ENCODE assay signal across 24 cellular contexts in the genomic region with DNA sequence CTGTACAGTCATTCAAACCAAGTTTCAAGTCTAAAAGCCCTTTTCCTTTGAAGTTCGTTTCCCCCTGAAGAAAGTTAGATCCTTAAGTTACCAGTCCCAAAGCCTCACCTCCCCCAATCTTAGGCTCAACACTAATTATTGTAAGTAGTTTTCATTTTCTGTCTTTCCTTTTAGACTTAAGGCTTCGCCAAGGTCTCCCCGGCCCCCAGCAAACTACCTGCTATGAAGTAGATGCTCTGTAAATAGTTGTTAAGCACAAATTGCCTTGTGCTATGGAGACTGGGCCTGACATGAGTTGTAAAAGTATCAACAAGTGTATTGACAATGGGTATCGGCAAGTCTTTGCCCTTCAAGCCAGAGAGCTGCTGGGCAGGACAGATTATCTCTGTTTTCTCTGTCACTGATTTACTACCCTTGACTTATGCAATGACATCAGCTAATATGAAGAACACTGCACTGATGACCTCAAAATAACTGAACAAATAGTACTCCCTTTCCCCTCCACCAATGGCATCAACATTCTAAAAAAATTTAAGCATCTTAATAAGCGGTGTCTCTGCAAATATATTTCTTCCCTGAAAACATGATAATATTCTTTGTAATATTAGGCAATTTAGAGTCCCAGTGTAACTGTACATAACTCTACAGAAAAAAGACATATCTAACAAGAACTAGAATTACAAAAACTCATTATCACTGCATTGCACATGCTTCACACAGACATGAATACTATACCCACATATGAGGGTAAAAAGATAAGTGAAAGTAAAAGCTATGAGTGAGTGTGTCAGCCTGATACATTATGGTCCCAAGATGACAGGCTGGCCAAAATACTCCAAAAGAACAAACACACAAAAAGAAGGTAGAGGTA. TPM values are rescaled to one million over a fixed set of nuclear protein-coding genes. Genes with fewer than 3 reads are reported as not detected.
DNase-seq lines count a peak whose midpoint lies in the region; ATAC-seq, FAIRE-seq and TF ChIP-seq lines count a peak whose summit lies in the region.
"Had no signal": no experiment of that assay in that cellular context is flagged by ENCODE, and none has a peak within 500 bp of the region (broad histone marks: within the 10 kb centered on the region; RNA-seq: fewer than 3 reads in every experiment).

No MANE protein-coding gene starts in this region.

- H3K9me3 ChIP-seq in GM12878 (replicated peaks; ENCODE audit: control insufficient read depth, insufficient read depth, low read length) (no peaks in the 10 kb centered on the region), ascending aorta (no peaks in the 10 kb centered on the region)
- H3K9me3 ChIP-seq: prostate gland, tibial nerve had no signal

- intact Hi-C loops in GM12878 (cut with micrococcal nuclease; ENCODE audit: unreplicated experiment) (loop anchor here (1.0 to 5.0 kb wide), 3 partner anchors 58 to 792 kb away; no protein-coding TSS in a partner anchor), ascending aorta (cut with DNase I) (no loop called here)

- RAD21 ChIA-PET in GM12878 (lab: Charles Lee; ENCODE audit: unreplicated experiment) = interaction anchor here (1.0 to 3.4 kb wide), 6 partner anchors 10 to 206 kb away, joined by 3 to 88 read pairs (median 8); partner anchors contain the start of genes FGG and PLRG1

- peak overlapping the region; percentile 62 for H3K27ac Mint-ChIP-seq in mesothelial cell of epicardium
- H3K27ac Mint-ChIP-seq in T-cell = no peak overlapping the region
- H3K27ac Mint-ChIP-seq: activated CD4-positive, alpha-beta memory T cell treated with anti-CD3 and anti-CD28 coated beads for 36 hours; stimulated activated naive CD8-positive, alpha-beta T cell treated with anti-CD3 and anti-CD28 coated beads, Interleukin-15, Interleukin-2, amounts not matched to agents 100 ng/mL and 50 ng/mL, for 24 hours had no signal

- H3K79me2 ChIP-seq in GM12878 (ENCODE audit: control insufficient read depth, insufficient read depth, low read length) = no peaks in the 10 kb centered on the region

- DNase-seq in GM12878 (ENCODE audit: low read depth, low spot score) = no peak
- no peak for DNase-seq in mesothelial cell of epicardium (ENCODE audit: low spot score in 2 of 2, unreplicated experiment in 2 of 2)
- no peak for DNase-seq in ascending aorta (ENCODE audit: low spot score in 2 of 2)
- no peak for DNase-seq in NCI-H1694 (lab: John Stamatoyannopoulos, UW)
- no peak for DNase-seq in T-cell
- DNase-seq: activated CD4-positive, alpha-beta memory T cell treated with anti-CD3 and anti-CD28 coated beads for 36 hours; activated naive CD4-positive, alpha-beta T cell treated with Interleukin-2 at 50 U/mL for 16 hours; effector memory CD4-positive, alpha-beta T cell; stimulated activated CD4-positive, alpha-beta T cell treated with anti-CD3 and anti-CD28 coated beads, Interleukin-2, amount 100 ng/mL, for 48 hours had no signal

- BruUV-seq in GM12878 (replicated peaks; lab: Mats Ljungman, UMichigan) = no TSS peak

- H3K27me3 ChIP-seq in GM12878 (replicated peaks in 1 of 2; ENCODE audit: control insufficient read depth in 2 of 2, insufficient read depth in 2 of 2, low read length in 1 of 2) (no peaks in the 10 kb centered on the region), ascending aorta (no peaks in the 10 kb centered on the region)
- H3K27me3 ChIP-seq: tibial nerve had no signal

- no peak overlapping the region for H2AFZ ChIP-seq in GM12878 (ENCODE audit: control insufficient read depth, low read depth, low read length)

- H3K9ac ChIP-seq in GM12878 (ENCODE audit: control insufficient read depth, insufficient read depth, low read length) = no peak overlapping the region

- H3K4me2 ChIP-seq in GM12878 (ENCODE audit: control insufficient read depth, insufficient read depth) = no peak overlapping the region

- ATAC-seq in GM18511 (IDR thresholded peaks at IDR 0.05; ENCODE audit: unreplicated experiment) = peak; percentile 6
- ATAC-seq in HG03432 (IDR thresholded peaks at IDR 0.05; ENCODE audit: unreplicated experiment) = peak; percentile 45
- peak; percentile 75 for ATAC-seq in GM12878
- ATAC-seq in GM19395 (IDR thresholded peaks at IDR 0.05; ENCODE audit: unreplicated experiment) = no peak
- no peak for ATAC-seq in T-cell (replicated peaks in 1 of 4)

- no peak for TF ChIP-seq POLR2A in GM12878 (IDR thresholded peaks at IDR 0.05; ENCODE audit: low read depth, low read length)

- in situ Hi-C loops in GM12878 (cut with MboI) = no loop called here

- POLR2A ChIA-PET in GM12878 (lab: Charles Lee) (interaction anchor here (0.9 to 1.4 kb wide), 2 partner anchors 9 to 10 kb away, joined by 4 to 5 read pairs; no protein-coding TSS in a partner anchor), T-cell (lab: Charles Lee) (no interaction called here)

- H3K4me1 ChIP-seq in GM12878 (ENCODE audit: control insufficient read depth, insufficient read depth, low read length) = no peaks in the 10 kb centered on the region
- H3K4me1 ChIP-seq in ascending aorta = no peaks in the 10 kb centered on the region
- H3K4me1 ChIP-seq: prostate gland, tibial nerve had no signal

- WGBS in GM12878 (ENCODE audit: insufficient coverage, insufficient replicate concordance, low lambda C conversion rate, missing lambda C conversion rate) = 59% methylated on average over 5 of the region's 5 CpGs

- H4K20me1 ChIP-seq in GM12878 (ENCODE audit: control insufficient read depth, insufficient read depth) = no peaks in the 10 kb centered on the region

- H3K9me3 Mint-ChIP-seq in mesothelial cell of epicardium (no peaks in the 10 kb centered on the region), T-cell (no peaks in the 10 kb centered on the region)
- H3K9me3 Mint-ChIP-seq: activated CD4-positive, alpha-beta memory T cell treated with anti-CD3 and anti-CD28 coated beads for 36 hours; neural crest cell; stimulated activated naive CD8-positive, alpha-beta T cell treated with anti-CD3 and anti-CD28 coated beads, Interleukin-15, Interleukin-2, amounts not matched to agents 100 ng/mL and 50 ng/mL, for 24 hours had no signal

- no peaks in the 10 kb centered on the region for H3K36me3 ChIP-seq in GM12878 (ENCODE audit: control insufficient read depth in 2 of 2, insufficient read depth in 2 of 2, low read length in 1 of 2)
- no peaks in the 10 kb centered on the region for H3K36me3 ChIP-seq in ascending aorta
- H3K36me3 ChIP-seq: prostate gland, tibial nerve, WERI-Rb-1 had no signal

- H3K4me3 Mint-ChIP-seq in mesothelial cell of epicardium (no peak overlapping the region), T-cell (no peak overlapping the region)
- H3K4me3 Mint-ChIP-seq: activated CD4-positive, alpha-beta memory T cell treated with anti-CD3 and anti-CD28 coated beads for 36 hours; neural crest cell; stimulated activated naive CD8-positive, alpha-beta T cell treated with anti-CD3 and anti-CD28 coated beads, Interleukin-15, Interleukin-2, amounts not matched to agents 100 ng/mL and 50 ng/mL, for 24 hours had no signal

- SMC1A ChIA-PET in GM12878 (lab: Charles Lee; ENCODE audit: uncharacterized antibody, unreplicated experiment) = interaction anchor here (0.7 to 6.1 kb wide), 6 partner anchors 9 to 391 kb away, joined by 3 to 112 read pairs (median 6); partner anchors contain the start of genes FGG and PLRG1

- no peak for TF ChIP-seq EP300 in GM12878 (IDR thresholded peaks at IDR 0.05; ENCODE audit: borderline replicate concordance in 1 of 2, control insufficient read depth in 1 of 2, low read depth in 2 of 2, low read length in 2 of 2)

- TF ChIP-seq RAD21 in GM12878 (IDR thresholded peaks at IDR 0.05; ENCODE audit: insufficient read depth, low read depth, low read length) = no peak

- H3K27me3 Mint-ChIP-seq in mesothelial cell of epicardium (ENCODE audit: low read depth) (no peaks in the 10 kb centered on the region), T-cell (peaks cover 2 to 17% of the 10 kb centered on the region in 2 donors)

- no peak overlapping the region for H3K27ac ChIP-seq in GM12878 (ENCODE audit: control insufficient read depth, insufficient read depth)
- H3K27ac ChIP-seq in ascending aorta = no peak overlapping the region
- H3K27ac ChIP-seq: prostate gland, SK-N-MC, skin epidermis, tibial nerve, WERI-Rb-1 had no signal

- H3K4me1 Mint-ChIP-seq in mesothelial cell of epicardium = peaks cover 30% of the 10 kb centered on the region
- H3K4me1 Mint-ChIP-seq in T-cell = no peaks in the 10 kb centered on the region
- H3K4me1 Mint-ChIP-seq: neural crest cell had no signal

- no peak for FAIRE-seq in GM12878 (lab: Jason Lieb, UNC)
- FAIRE-seq: frontal cortex had no signal

- CTCF ChIA-PET in GM12878 (lab: Yijun Ruan, JAX) = interaction anchor here (0.7 to 18.3 kb wide), 12 partner anchors 8 to 232 kb away, joined by 3 to 796 read pairs (median 6); partner anchors contain the start of genes FGA, FGG and PLRG1
- CTCF ChIA-PET in T-cell (lab: Charles Lee) = interaction anchor here in 1 of 2 donors (0.6 to 1.1 kb wide), 2 partner anchors 14 to 23 kb away, joined by 3 read pairs; no protein-coding TSS in a partner anchor

- TF ChIP-seq CTCF in GM12878 (IDR thresholded peaks at IDR 0.05 in 2 of 3, conservative IDR thresholded peaks at IDR 0.05 in 1 of 3; ENCODE audit: control insufficient read depth in 2 of 3, extremely low read depth in 1 of 3, insufficient read depth in 1 of 3, low read depth in 3 of 3, low read length in 3 of 3) = no peak
- TF ChIP-seq CTCF in mesothelial cell of epicardium (IDR thresholded peaks at IDR 0.05; ENCODE audit: unreplicated experiment) = no peak
- no peak for TF ChIP-seq CTCF in ascending aorta (IDR thresholded peaks at IDR 0.05)

- H3K4me3 ChIP-seq in GM12878 (no peak overlapping the region), ascending aorta (no peak overlapping the region)
- H3K4me3 ChIP-seq: prostate gland, SK-N-MC, skin epidermis, tibial nerve had no signal

- no peaks in the 10 kb centered on the region for H3K36me3 Mint-ChIP-seq in mesothelial cell of epicardium
- no peaks in the 10 kb centered on the region for H3K36me3 Mint-ChIP-seq in T-cell
- H3K36me3 Mint-ChIP-seq: activated CD4-positive, alpha-beta memory T cell treated with anti-CD3 and anti-CD28 coated beads for 36 hours had no signal

RNA-seq across cellular contexts. Expression of gene FGB, which starts 2.6 kb away (rescaled TPM):
- total RNA-seq in GM12878 (2013; cell fraction: nucleolus; rRNA removed) = not detected in 2 replicates
- total RNA-seq in GM12878 (2014; rRNA removed) (not detected in 2 replicates), GM12878 (2014; rRNA removed; fragmentation: Illumina TruSeq; extraction: Trizol) (not detected in 2 replicates), GM12878 (2021) (2.0 and 2.7 TPM in 2 replicates), mesothelial cell of epicardium (0.31 to 0.93 TPM (median 0.64 TPM) in 3 replicates), ascending aorta (37.0 TPM), T-cell (1 to 10 TPM in 3 of 5 donors, not detected in 2; 2.5 to 4.2 (median 3.0) TPM)
- not detected for polyA plus RNA-seq in GM12878 (2011; ENCODE audit: low read depth)
- polyA plus RNA-seq in GM12878 (2011; rRNA removed) (not detected in 2 replicates), GM12878 (2014; fragmentation: Illumina TruSeq; extraction: Trizol) (0.04 TPM in 1 of 2 replicates, not detected in the other), GM12878 (2014; fragmentation: Nextera tagmentation; extraction: Ambion mirVana) (not detected), GM12878 (2014; rRNA removed) (not detected in 2 replicates), GM12878 (2016; fragmentation: Nextera tagmentation; extraction: Ambion mirVana) (not detected)
- not detected in 2 replicates for polyA plus RNA-seq in GM12878 (2011; cell fraction: cytosol; rRNA removed)
- polyA plus RNA-seq in GM12878 (2011; cell fraction: nucleus; rRNA removed) = not detected in 2 replicates
- not detected in 2 replicates for polyA plus RNA-seq in GM12878 (2012)
- not detected in 2 replicates for polyA minus RNA-seq in GM12878 (2011; rRNA and poly(A)+ RNA removed)
- not detected in 2 replicates for polyA minus RNA-seq in GM12878 (2011; cell fraction: cytosol; rRNA and poly(A)+ RNA removed)
- not detected in 2 replicates for polyA minus RNA-seq in GM12878 (2011; cell fraction: nucleus; rRNA and poly(A)+ RNA removed)
- total RNA-seq: activated CD4-positive, alpha-beta memory T cell treated with anti-CD3 and anti-CD28 coated beads for 36 hours; frontal cortex; M059J; neural crest cell; prostate gland; T-helper 2 cell treated with Interferon-gamma antibody and Interleukin-4, amounts not matched to agents 100 ng/mL and 5 ng/mL, for 36 hours; tibial nerve had no signal

RNA-seq across cellular contexts. Expression of gene PLRG1, which starts 10.0 kb away (rescaled TPM):
- total RNA-seq in GM12878 (2013; cell fraction: nucleolus; rRNA removed) = 88.9 and 101 TPM in 2 replicates
- total RNA-seq in GM12878 (2014; rRNA removed) = 54.7 and 71.2 TPM in 2 replicates
- total RNA-seq in GM12878 (2014; rRNA removed; fragmentation: Illumina TruSeq; extraction: Trizol) = 63.4 and 63.9 TPM in 2 replicates
- total RNA-seq in GM12878 (2021) = 83.9 and 95.9 TPM in 2 replicates
- polyA plus RNA-seq in GM12878 (2011; ENCODE audit: low read depth) = 34.6 TPM
- 129 and 157 TPM in 2 replicates for polyA plus RNA-seq in GM12878 (2011; rRNA removed)
- 76.1 and 76.3 TPM in 2 replicates for polyA plus RNA-seq in GM12878 (2011; cell fraction: cytosol; rRNA removed)
- 101 and 128 TPM in 2 replicates for polyA plus RNA-seq in GM12878 (2011; cell fraction: nucleus; rRNA removed)
- 54.6 and 57.9 TPM in 2 replicates for polyA plus RNA-seq in GM12878 (2012)
- polyA plus RNA-seq in GM12878 (2014; fragmentation: Illumina TruSeq; extraction: Trizol) = 88.8 and 90.6 TPM in 2 replicates
- polyA plus RNA-seq in GM12878 (2014; fragmentation: Nextera tagmentation; extraction: Ambion mirVana) = 100 to 1,000 TPM; 138 to 182 TPM
- polyA plus RNA-seq in GM12878 (2014; rRNA removed) = 82.7 and 86.9 TPM in 2 replicates
- polyA plus RNA-seq in GM12878 (2016; fragmentation: Nextera tagmentation; extraction: Ambion mirVana) = 100 to 1,000 TPM; 127 to 129 TPM
- 97.2 and 135 TPM in 2 replicates for polyA minus RNA-seq in GM12878 (2011; rRNA and poly(A)+ RNA removed)
- polyA minus RNA-seq in GM12878 (2011; cell fraction: cytosol; rRNA and poly(A)+ RNA removed) = 26.6 and 35.7 TPM in 2 replicates
- polyA minus RNA-seq in GM12878 (2011; cell fraction: nucleus; rRNA and poly(A)+ RNA removed) = 63.0 and 66.0 TPM in 2 replicates
- total RNA-seq in mesothelial cell of epicardium = 81.7 to 88.6 TPM (median 88.3 TPM) in 3 replicates
- 34.7 TPM for total RNA-seq in ascending aorta
- 10 to 100 TPM; 58.7 to 77.4 (median 62.7) TPM for total RNA-seq in T-cell

RNA-seq across cellular contexts. Expression of gene FGA, which starts 30.4 kb away (rescaled TPM):
- total RNA-seq in GM12878 (2013; cell fraction: nucleolus; rRNA removed) = not detected in 2 replicates
- total RNA-seq in GM12878 (2014; rRNA removed) (not detected in 2 replicates), GM12878 (2014; rRNA removed; fragmentation: Illumina TruSeq; extraction: Trizol) (not detected in 2 replicates), GM12878 (2021) (2.8 and 3.6 TPM in 2 replicates), mesothelial cell of epicardium (not detected in 3 replicates), ascending aorta (47.6 TPM), T-cell (1 to 10 TPM in 3 of 5 donors, not detected in 2; 4.6 to 6.9 (median 4.8) TPM)
- polyA plus RNA-seq in GM12878 (2011; ENCODE audit: low read depth) = not detected
- polyA plus RNA-seq in GM12878 (2011; rRNA removed) (not detected in 2 replicates), GM12878 (2014; fragmentation: Illumina TruSeq; extraction: Trizol) (not detected in 2 replicates), GM12878 (2014; fragmentation: Nextera tagmentation; extraction: Ambion mirVana) (not detected), GM12878 (2014; rRNA removed) (not detected in 2 replicates), GM12878 (2016; fragmentation: Nextera tagmentation; extraction: Ambion mirVana) (not detected)
- not detected in 2 replicates for polyA plus RNA-seq in GM12878 (2011; cell fraction: cytosol; rRNA removed)
- polyA plus RNA-seq in GM12878 (2011; cell fraction: nucleus; rRNA removed) = not detected in 2 replicates
- polyA plus RNA-seq in GM12878 (2012) = not detected in 2 replicates
- polyA minus RNA-seq in GM12878 (2011; rRNA and poly(A)+ RNA removed) = not detected in 2 replicates
- not detected in 2 replicates for polyA minus RNA-seq in GM12878 (2011; cell fraction: cytosol; rRNA and poly(A)+ RNA removed)
- polyA minus RNA-seq in GM12878 (2011; cell fraction: nucleus; rRNA and poly(A)+ RNA removed) = not detected in 2 replicates
- total RNA-seq: activated CD4-positive, alpha-beta memory T cell treated with anti-CD3 and anti-CD28 coated beads for 36 hours; chondrocyte; frontal cortex; kidney epithelial cell; M059J; neural crest cell; T-helper 2 cell treated with Interferon-gamma antibody and Interleukin-4, amounts not matched to agents 100 ng/mL and 5 ng/mL, for 36 hours had no signal

RNA-seq across cellular contexts. Expression of gene FGG, which starts 52.3 kb away (rescaled TPM):
- total RNA-seq in GM12878 (2013; cell fraction: nucleolus; rRNA removed) = not detected in 2 replicates
- total RNA-seq in GM12878 (2014; rRNA removed) (not detected in 2 replicates), GM12878 (2014; rRNA removed; fragmentation: Illumina TruSeq; extraction: Trizol) (not detected in 2 replicates), GM12878 (2021) (1.8 and 1.9 TPM in 2 replicates), mesothelial cell of epicardium (1.0 to 2.5 TPM (median 1.6 TPM) in 3 replicates), ascending aorta (40.3 TPM), T-cell (1 to 10 TPM in 3 of 5 donors, not detected in 2; 1.7 to 4.9 (median 3.6) TPM)
- polyA plus RNA-seq in GM12878 (2011; ENCODE audit: low read depth) = not detected
- polyA plus RNA-seq in GM12878 (2011; rRNA removed) (not detected in 2 replicates), GM12878 (2014; fragmentation: Illumina TruSeq; extraction: Trizol) (not detected in 2 replicates), GM12878 (2014; fragmentation: Nextera tagmentation; extraction: Ambion mirVana) (not detected), GM12878 (2014; rRNA removed) (not detected in 2 replicates), GM12878 (2016; fragmentation: Nextera tagmentation; extraction: Ambion mirVana) (not detected)
- not detected in 2 replicates for polyA plus RNA-seq in GM12878 (2011; cell fraction: cytosol; rRNA removed)
- not detected in 2 replicates for polyA plus RNA-seq in GM12878 (2011; cell fraction: nucleus; rRNA removed)
- polyA plus RNA-seq in GM12878 (2012) = not detected in 2 replicates
- not detected in 2 replicates for polyA minus RNA-seq in GM12878 (2011; rRNA and poly(A)+ RNA removed)
- polyA minus RNA-seq in GM12878 (2011; cell fraction: cytosol; rRNA and poly(A)+ RNA removed) = not detected in 2 replicates
- not detected in 2 replicates for polyA minus RNA-seq in GM12878 (2011; cell fraction: nucleus; rRNA and poly(A)+ RNA removed)
- total RNA-seq: activated CD4-positive, alpha-beta memory T cell treated with anti-CD3 and anti-CD28 coated beads for 36 hours; chondrocyte; frontal cortex; kidney epithelial cell; M059J; neural crest cell; prostate gland; T-helper 2 cell treated with Interferon-gamma antibody and Interleukin-4, amounts not matched to agents 100 ng/mL and 5 ng/mL, for 36 hours; tibial nerve had no signal

Comparison
In these comparisons a context has a peak if more than half of its experiments do, and no peak if none do; other contexts are left out.
1. ATAC-seq: peak in GM18511 (single experiment), HG03432 (single experiment) and GM12878 (single experiment); none in GM19395 (single experiment) and T-cell (0 of 4).